Comparison of ENCODE assay signal across 2 cellular contexts in genomic region chr21:45529785-45530422, GRCh38.
TF ChIP-seq lines count a peak whose summit lies in the region.

No MANE protein-coding gene starts in this region.

TF ChIP-seq in GM12878, 131 proteins besides CTCF, POLR2A, EP300 and RAD21:
- TF ChIP-seq HDGF (IDR thresholded peaks at IDR 0.05), result 0 out of 2 replicates have a peak, but pooled peaks have one; percentile 56
- TF ChIP-seq SRF (IDR thresholded peaks at IDR 0.05; ENCODE audit: low read depth in 2 of 2, low read length in 2 of 2), result no peak
- peak; percentile 24; the same call in 1 of the 2 replicates for TF ChIP-seq POLR2AphosphoS5 (IDR thresholded peaks at IDR 0.05; ENCODE audit: low read length)

TF ChIP-seq in HepG2, 621 proteins besides CTCF, POLR2A, EP300 and RAD21 (continues in another document):
- TF ChIP-seq TEF (CRISPR knock-in tag; IDR thresholded peaks at IDR 0.05) (no peak), FOXA1 (IDR thresholded peaks at IDR 0.05) (peak; percentile 5; the same call in 1 of the 2 replicates), FOXA1 (CRISPR knock-in tag; IDR thresholded peaks at IDR 0.05) (no peak), KDM5B (CRISPR knock-in tag; IDR thresholded peaks at IDR 0.05; ENCODE audit: borderline replicate concordance) (no peak), PLRG1 (conservative IDR thresholded peaks at IDR 0.05) (no peak), NR2F2 (IDR thresholded peaks at IDR 0.05; ENCODE audit: borderline replicate concordance, low read depth) (no peak), ZNF451 (CRISPR knock-in tag; IDR thresholded peaks at IDR 0.05) (no peak), NR0B2 (CRISPR knock-in tag; IDR thresholded peaks at IDR 0.05) (no peak), IRF2 (CRISPR knock-in tag; IDR thresholded peaks at IDR 0.05) (no peak), ZNF782 (CRISPR knock-in tag; IDR thresholded peaks at IDR 0.05; ENCODE audit: borderline replicate concordance) (no peak), ZNF687 (CRISPR knock-in tag; IDR thresholded peaks at IDR 0.05) (no peak), MXI1 (IDR thresholded peaks at IDR 0.05; ENCODE audit: borderline replicate concordance, low read depth, low read length) (0 out of 3 replicates have a peak, but pooled peaks have one; percentile 2), TCF12 (IDR thresholded peaks at IDR 0.05) (no peak), TCF12 (CRISPR knock-in tag; IDR thresholded peaks at IDR 0.05) (no peak), SALL2 (CRISPR knock-in tag; IDR thresholded peaks at IDR 0.05) (no peak), YEATS2 (CRISPR knock-in tag; IDR thresholded peaks at IDR 0.05; ENCODE audit: borderline replicate concordance) (no peak), IRF1 (CRISPR knock-in tag; IDR thresholded peaks at IDR 0.05; ENCODE audit: low read depth) (no peak), IKZF4 (CRISPR knock-in tag; IDR thresholded peaks at IDR 0.05; ENCODE audit: borderline replicate concordance, low read depth, not compliant biosample characterization) (no peak), CBFB (CRISPR knock-in tag; IDR thresholded peaks at IDR 0.05) (no peak), ZUFSP (CRISPR knock-in tag; IDR thresholded peaks at IDR 0.05; ENCODE audit: borderline replicate concordance) (no peak), ZNF747 (CRISPR knock-in tag; IDR thresholded peaks at IDR 0.05; ENCODE audit: borderline replicate concordance) (no peak), ZNF615 (CRISPR knock-in tag; IDR thresholded peaks at IDR 0.05; ENCODE audit: borderline replicate concordance) (no peak), ZNF24 (IDR thresholded peaks at IDR 0.05) (no peak), HOXA9 (CRISPR knock-in tag; IDR thresholded peaks at IDR 0.05; ENCODE audit: borderline replicate concordance) (peak; percentile 45; the same call in 1 of the 2 replicates), RBFOX2 (IDR thresholded peaks at IDR 0.05; ENCODE audit: low read depth, low read length) (no peak), ZBTB46 (CRISPR knock-in tag; IDR thresholded peaks at IDR 0.05; ENCODE audit: borderline replicate concordance) (no peak), POLR2AphosphoS5 (IDR thresholded peaks at IDR 0.05; ENCODE audit: low read depth, low read length) (no peak), TOPORS (CRISPR knock-in tag; IDR thresholded peaks at IDR 0.05) (no peak), ATF2 (CRISPR knock-in tag; IDR thresholded peaks at IDR 0.05) (no peak), ZSCAN12 (CRISPR knock-in tag; IDR thresholded peaks at IDR 0.05) (no peak), ZNF276 (CRISPR knock-in tag; IDR thresholded peaks at IDR 0.05; ENCODE audit: low read depth) (no peak), ZNF274 (CRISPR knock-in tag; IDR thresholded peaks at IDR 0.05) (no peak), HMGA1 (CRISPR knock-in tag; conservative IDR thresholded peaks at IDR 0.05) (no peak), ZNF446 (CRISPR knock-in tag; IDR thresholded peaks at IDR 0.05) (no peak), SIX1 (CRISPR knock-in tag; IDR thresholded peaks at IDR 0.05; ENCODE audit: borderline replicate concordance) (no peak), ZNF816 (CRISPR knock-in tag; IDR thresholded peaks at IDR 0.05; ENCODE audit: borderline replicate concordance) (no peak), MIER2 (CRISPR knock-in tag; IDR thresholded peaks at IDR 0.05) (no peak), ZNF350 (CRISPR knock-in tag; IDR thresholded peaks at IDR 0.05; ENCODE audit: borderline replicate concordance, low read depth) (0 out of 2 replicates have a peak, but pooled peaks have one; percentile 3), XBP1 (CRISPR knock-in tag; IDR thresholded peaks at IDR 0.05) (no peak), ZNF333 (CRISPR knock-in tag; IDR thresholded peaks at IDR 0.05; ENCODE audit: borderline replicate concordance) (no peak), ZFY (CRISPR knock-in tag; IDR thresholded peaks at IDR 0.05) (no peak), ZNF251 (CRISPR knock-in tag; IDR thresholded peaks at IDR 0.05) (no peak), ZNF207 (IDR thresholded peaks at IDR 0.05; ENCODE audit: borderline replicate concordance) (peak; percentile 56; the same call in 1 of the 2 replicates), SMARCE1 (IDR thresholded peaks at IDR 0.05; ENCODE audit: borderline replicate concordance) (no peak), RAD51 (IDR thresholded peaks at IDR 0.05; ENCODE audit: borderline replicate concordance) (peak; percentile 7; the same call in 1 of the 2 replicates), KDM3A (CRISPR knock-in tag; IDR thresholded peaks at IDR 0.05; ENCODE audit: low read depth) (no peak), ZNF605 (CRISPR knock-in tag; IDR thresholded peaks at IDR 0.05) (0 out of 2 replicates have a peak, but pooled peaks have one; percentile 1), RNF219 (CRISPR knock-in tag; IDR thresholded peaks at IDR 0.05) (no peak), KDM5A (IDR thresholded peaks at IDR 0.05; ENCODE audit: borderline replicate concordance, low read length) (no peak), ZBTB8A (CRISPR knock-in tag; IDR thresholded peaks at IDR 0.05; ENCODE audit: borderline replicate concordance, low read depth) (no peak)
